ENCODE assay signal across 8 cellular contexts in the genomic region with DNA sequence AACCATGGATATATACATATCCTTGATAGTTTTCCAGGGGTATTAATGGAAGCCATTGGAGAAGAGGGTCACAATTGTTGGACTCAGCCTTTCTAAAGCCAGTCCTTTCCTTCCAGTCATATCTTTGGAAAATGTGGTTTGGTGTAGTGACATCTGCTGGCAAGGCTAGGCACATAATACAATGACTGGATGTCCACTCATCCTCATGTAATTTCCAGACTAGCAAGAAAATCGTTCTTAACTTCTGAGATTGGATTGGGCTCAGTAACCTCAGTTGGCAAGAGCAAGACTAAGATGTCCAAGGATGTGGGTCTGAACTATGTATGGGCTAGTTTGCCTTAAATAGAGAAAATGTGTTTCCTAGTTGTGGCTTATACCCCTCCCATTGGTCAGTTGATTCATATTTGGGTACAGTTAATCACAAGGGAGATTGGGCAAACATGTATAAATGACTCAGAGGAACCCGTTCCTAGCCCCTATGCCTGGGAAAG. TPM values are rescaled to one million over a fixed set of nuclear protein-coding genes. Genes with fewer than 3 reads are reported as not detected.
DNase-seq lines count a peak whose midpoint lies in the region; ATAC-seq lines count a peak whose summit lies in the region.

No MANE protein-coding gene starts in this region.

- H3K9me3 Mint-ChIP-seq in activated naive CD8-positive, alpha-beta T cell treated with anti-CD3 and anti-CD28 coated beads, Interleukin-2, amount 50 U/mL, for 24 hours = no peaks in the 10 kb centered on the region
- no peaks in the 10 kb centered on the region for H3K9me3 Mint-ChIP-seq in immature natural killer cell
- H3K9me3 Mint-ChIP-seq in stimulated activated naive CD8-positive, alpha-beta T cell treated with anti-CD3 and anti-CD28 coated beads, Interleukin-15, Interleukin-2, amounts not matched to agents 100 ng/mL and 50 ng/mL, for 24 hours = no peaks in the 10 kb centered on the region

- peak; percentile 87 for DNase-seq in AG08395 (ENCODE audit: low spot score)
- peak; percentile 33 for DNase-seq in GDM1 (lab: John Stamatoyannopoulos, UW)
- peak; percentile 20 for DNase-seq in NCI-H2196 treated with DMSO at 0.1 percent for 48 hours (lab: John Stamatoyannopoulos, UW; ENCODE audit: unreplicated experiment)
- no peak for DNase-seq in activated naive CD8-positive, alpha-beta T cell treated with anti-CD3 and anti-CD28 coated beads, Interleukin-2, amount 50 U/mL, for 24 hours
- DNase-seq in immature natural killer cell = peak; percentile 30 to 43 (median 41)
- no peak for DNase-seq in stimulated activated CD4-positive, alpha-beta T cell treated with anti-CD3 and anti-CD28 coated beads, Interleukin-12 subunit alpha, Interleukin-12 subunit beta, amount 100 ng/mL, for 4 hours

- no peaks in the 10 kb centered on the region for H3K27me3 Mint-ChIP-seq in activated naive CD8-positive, alpha-beta T cell treated with anti-CD3 and anti-CD28 coated beads, Interleukin-2, amount 50 U/mL, for 24 hours
- peaks cover 0 to 3% (median 2%) of the 10 kb centered on the region in 3 donors for H3K27me3 Mint-ChIP-seq in immature natural killer cell (ENCODE audit: low read depth in 3 of 3)
- no peaks in the 10 kb centered on the region for H3K27me3 Mint-ChIP-seq in stimulated activated naive CD8-positive, alpha-beta T cell treated with anti-CD3 and anti-CD28 coated beads, Interleukin-15, Interleukin-2, amounts not matched to agents 100 ng/mL and 50 ng/mL, for 24 hours

- H3K4me1 Mint-ChIP-seq in activated naive CD8-positive, alpha-beta T cell treated with anti-CD3 and anti-CD28 coated beads, Interleukin-2, amount 50 U/mL, for 24 hours = peaks cover 14% of the 10 kb centered on the region
- peaks cover 5 to 11% of the 10 kb centered on the region in 2 donors for H3K4me1 Mint-ChIP-seq in immature natural killer cell
- peaks cover 24% of the 10 kb centered on the region for H3K4me1 Mint-ChIP-seq in stimulated activated naive CD8-positive, alpha-beta T cell treated with anti-CD3 and anti-CD28 coated beads, Interleukin-15, Interleukin-2, amounts not matched to agents 100 ng/mL and 50 ng/mL, for 24 hours (ENCODE audit: low read depth)

- peak; percentile 73 for ATAC-seq in activated naive CD8-positive, alpha-beta T cell treated with anti-CD3 and anti-CD28 coated beads, Interleukin-2, amount 50 U/mL, for 24 hours
- no peak for ATAC-seq in HG02870 (IDR thresholded peaks at IDR 0.05; ENCODE audit: unreplicated experiment)

- H3K4me3 Mint-ChIP-seq in activated naive CD8-positive, alpha-beta T cell treated with anti-CD3 and anti-CD28 coated beads, Interleukin-2, amount 50 U/mL, for 24 hours = no peak overlapping the region
- H3K4me3 Mint-ChIP-seq in immature natural killer cell = no peak overlapping the region
- no peak overlapping the region for H3K4me3 Mint-ChIP-seq in stimulated activated naive CD8-positive, alpha-beta T cell treated with anti-CD3 and anti-CD28 coated beads, Interleukin-15, Interleukin-2, amounts not matched to agents 100 ng/mL and 50 ng/mL, for 24 hours

- no peaks in the 10 kb centered on the region for H3K36me3 Mint-ChIP-seq in activated naive CD8-positive, alpha-beta T cell treated with anti-CD3 and anti-CD28 coated beads, Interleukin-2, amount 50 U/mL, for 24 hours (ENCODE audit: low read depth)
- no peaks in the 10 kb centered on the region for H3K36me3 Mint-ChIP-seq in immature natural killer cell
- no peaks in the 10 kb centered on the region for H3K36me3 Mint-ChIP-seq in stimulated activated naive CD8-positive, alpha-beta T cell treated with anti-CD3 and anti-CD28 coated beads, Interleukin-15, Interleukin-2, amounts not matched to agents 100 ng/mL and 50 ng/mL, for 24 hours (ENCODE audit: low read depth)

- H3K27ac Mint-ChIP-seq in activated naive CD8-positive, alpha-beta T cell treated with anti-CD3 and anti-CD28 coated beads, Interleukin-2, amount 50 U/mL, for 24 hours = no peak overlapping the region
- H3K27ac Mint-ChIP-seq in immature natural killer cell = no peak overlapping the region
- H3K27ac Mint-ChIP-seq in stimulated activated naive CD8-positive, alpha-beta T cell treated with anti-CD3 and anti-CD28 coated beads, Interleukin-15, Interleukin-2, amounts not matched to agents 100 ng/mL and 50 ng/mL, for 24 hours = peak overlapping the region; percentile 12

RNA-seq across cellular contexts. Expression of a gene that starts 8.7 kb away (rescaled TPM):
- 10 to 100 TPM; 32.3 to 67.2 (median 37.9) TPM for polyA plus RNA-seq in immature natural killer cell

RNA-seq across cellular contexts. Expression of a gene that starts 15.8 kb away (rescaled TPM):
- polyA plus RNA-seq in immature natural killer cell = 10 to 100 TPM; 35.3 to 68.0 (median 35.9) TPM

Comparison
In these comparisons a context has a peak if more than half of its experiments do, and no peak if none do; other contexts are left out.
1. DNase-seq: peak in AG08395 (single experiment), GDM1 (single experiment), NCI-H2196 treated with DMSO at 0.1 percent for 48 hours (single experiment) and immature natural killer cell (3 of 3); none in activated naive CD8-positive, alpha-beta T cell treated with anti-CD3 and anti-CD28 coated beads, Interleukin-2, amount 50 U/mL, for 24 hours (single experiment) and stimulated activated CD4-positive, alpha-beta T cell treated with anti-CD3 and anti-CD28 coated beads, Interleukin-12 subunit alpha, Interleukin-12 subunit beta, amount 100 ng/mL, for 4 hours (single experiment).